In genomic region chr18:55778731-55779460, GRCh38 we compare ENCODE assay signal across 8 cellular contexts.
DNase-seq lines count a peak whose midpoint lies in the region; ATAC-seq, FAIRE-seq and TF ChIP-seq lines count a peak whose summit lies in the region.

No MANE protein-coding gene starts in this region.

- intact Hi-C loops in GM12878 (cut with micrococcal nuclease; ENCODE audit: unreplicated experiment), result no loop called here

- CTCF ChIA-PET in GM12878 (lab: Yijun Ruan, JAX), result interaction anchor here (0.6 kb wide), 1 partner anchor 183 kb away, joined by 4 read pairs; no protein-coding TSS in a partner anchor

- SMC1A ChIA-PET in GM12878 (lab: Charles Lee; ENCODE audit: uncharacterized antibody, unreplicated experiment), result interaction anchor here (0.7 to 1.3 kb wide), 2 partner anchors 10 to 548 kb away, joined by 3 read pairs; no protein-coding TSS in a partner anchor

- H3K4me3 ChIP-seq in GM12878 (no peak overlapping the region), thymus (ENCODE audit: low read length) (peak overlapping the region; percentile 49)

- H3K27ac ChIP-seq in GM12878 (ENCODE audit: control insufficient read depth, insufficient read depth), result no peak overlapping the region
- peak overlapping the region; percentile 42 for H3K27ac ChIP-seq in thymus (ENCODE audit: low read depth)

- H2AFZ ChIP-seq in GM12878 (ENCODE audit: control insufficient read depth, low read depth, low read length), result no peak overlapping the region

- H3K36me3 ChIP-seq in GM12878 (ENCODE audit: control insufficient read depth in 2 of 2, insufficient read depth in 2 of 2, low read length in 1 of 2) (no peaks in the 10 kb centered on the region), thymus (ENCODE audit: control insufficient read depth, insufficient read depth) (no peaks in the 10 kb centered on the region)

- POLR2A ChIA-PET in GM12878 (lab: Charles Lee), result no interaction called here

- WGBS in GM12878 (ENCODE audit: insufficient coverage, insufficient replicate concordance, low lambda C conversion rate, missing lambda C conversion rate), result 2% methylated on average over 10 of the region's 10 CpGs
- WGBS in thymus, result 4% methylated on average over 10 of the region's 10 CpGs

- TF ChIP-seq RAD21 in GM12878 (IDR thresholded peaks at IDR 0.05; ENCODE audit: insufficient read depth, low read depth, low read length), result no peak

- no peak for TF ChIP-seq CTCF in GM12878 (IDR thresholded peaks at IDR 0.05 in 2 of 3, conservative IDR thresholded peaks at IDR 0.05 in 1 of 3; ENCODE audit: control insufficient read depth in 2 of 3, extremely low read depth in 1 of 3, insufficient read depth in 1 of 3, low read depth in 3 of 3, low read length in 3 of 3)

- H3K4me2 ChIP-seq in GM12878 (ENCODE audit: control insufficient read depth, insufficient read depth), result peak overlapping the region; percentile 41

- peaks cover 0 to 23% of the 10 kb centered on the region in 2 experiments; a peak in 3 of 4 replicates for H3K27me3 ChIP-seq in GM12878 (replicated peaks in 1 of 2; ENCODE audit: control insufficient read depth in 2 of 2, insufficient read depth in 2 of 2, low read length in 1 of 2)
- H3K27me3 ChIP-seq in thymus (ENCODE audit: control insufficient read depth, insufficient read depth), result peaks cover 13% of the 10 kb centered on the region

- BruUV-seq in GM12878 (replicated peaks; lab: Mats Ljungman, UMichigan), result no TSS peak

- ATAC-seq in GM18870 (IDR thresholded peaks at IDR 0.05; ENCODE audit: unreplicated experiment) (peak; percentile 54), GM12878 (no peak; the same call in 1 of the 3 replicates), left lobe of liver (peak; percentile 32), HG03039 (IDR thresholded peaks at IDR 0.05; ENCODE audit: unreplicated experiment) (no peak)

- in situ Hi-C loops in GM12878 (cut with MboI), result no loop called here

- peak; percentile 44 for DNase-seq in NCI-H1105 treated with DMSO at 0.1 percent for 48 hours (lab: John Stamatoyannopoulos, UW)
- DNase-seq in GM12878 (ENCODE audit: low read depth, low spot score), result no peak
- no peak for DNase-seq in left lobe of liver (ENCODE audit: low spot score)
- no peak for DNase-seq in urothelium cell line (ENCODE audit: low spot score)
- no peak for DNase-seq in cerebellar nuclear complex (lab: John Stamatoyannopoulos, UW)

- no peaks in the 10 kb centered on the region for H3K79me2 ChIP-seq in GM12878 (ENCODE audit: control insufficient read depth, insufficient read depth, low read length)

- TF ChIP-seq EP300 in GM12878 (IDR thresholded peaks at IDR 0.05; ENCODE audit: borderline replicate concordance in 1 of 2, control insufficient read depth in 1 of 2, low read depth in 2 of 2, low read length in 2 of 2), result no peak

- H3K9ac ChIP-seq in GM12878 (ENCODE audit: control insufficient read depth, insufficient read depth, low read length), result no peak overlapping the region

- RAD21 ChIA-PET in GM12878 (lab: Charles Lee; ENCODE audit: unreplicated experiment), result interaction anchor here (0.5 kb wide), 1 partner anchor 97 kb away, joined by 4 read pairs; no protein-coding TSS in a partner anchor

- TF ChIP-seq POLR2A in GM12878 (IDR thresholded peaks at IDR 0.05; ENCODE audit: low read depth, low read length), result no peak

- no peaks in the 10 kb centered on the region for H4K20me1 ChIP-seq in GM12878 (ENCODE audit: control insufficient read depth, insufficient read depth)

- H3K4me1 ChIP-seq in GM12878 (ENCODE audit: control insufficient read depth, insufficient read depth, low read length), result no peaks in the 10 kb centered on the region
- H3K4me1 ChIP-seq in thymus (ENCODE audit: control insufficient read depth, insufficient read depth, low read length), result peaks cover 11% of the 10 kb centered on the region

- FAIRE-seq in GM12878 (lab: Jason Lieb, UNC), result no peak
- FAIRE-seq in urothelium cell line (lab: Jason Lieb, UNC), result no peak

- H3K9me3 ChIP-seq in GM12878 (replicated peaks; ENCODE audit: control insufficient read depth, insufficient read depth, low read length) (no peaks in the 10 kb centered on the region), thymus (ENCODE audit: control insufficient read depth) (no peaks in the 10 kb centered on the region)

TF ChIP-seq in GM12878, 131 proteins besides CTCF, POLR2A, EP300 and RAD21:
- TF ChIP-seq POU2F2 (IDR thresholded peaks at IDR 0.05; ENCODE audit: borderline replicate concordance, low read depth, low read length), result peak; percentile 77; the same call in 2 of the 3 replicates
- no peak for TF ChIP-seq TAF1 (IDR thresholded peaks at IDR 0.05; ENCODE audit: borderline replicate concordance, low read depth, low read length)
- TF ChIP-seq, protein P1, sequence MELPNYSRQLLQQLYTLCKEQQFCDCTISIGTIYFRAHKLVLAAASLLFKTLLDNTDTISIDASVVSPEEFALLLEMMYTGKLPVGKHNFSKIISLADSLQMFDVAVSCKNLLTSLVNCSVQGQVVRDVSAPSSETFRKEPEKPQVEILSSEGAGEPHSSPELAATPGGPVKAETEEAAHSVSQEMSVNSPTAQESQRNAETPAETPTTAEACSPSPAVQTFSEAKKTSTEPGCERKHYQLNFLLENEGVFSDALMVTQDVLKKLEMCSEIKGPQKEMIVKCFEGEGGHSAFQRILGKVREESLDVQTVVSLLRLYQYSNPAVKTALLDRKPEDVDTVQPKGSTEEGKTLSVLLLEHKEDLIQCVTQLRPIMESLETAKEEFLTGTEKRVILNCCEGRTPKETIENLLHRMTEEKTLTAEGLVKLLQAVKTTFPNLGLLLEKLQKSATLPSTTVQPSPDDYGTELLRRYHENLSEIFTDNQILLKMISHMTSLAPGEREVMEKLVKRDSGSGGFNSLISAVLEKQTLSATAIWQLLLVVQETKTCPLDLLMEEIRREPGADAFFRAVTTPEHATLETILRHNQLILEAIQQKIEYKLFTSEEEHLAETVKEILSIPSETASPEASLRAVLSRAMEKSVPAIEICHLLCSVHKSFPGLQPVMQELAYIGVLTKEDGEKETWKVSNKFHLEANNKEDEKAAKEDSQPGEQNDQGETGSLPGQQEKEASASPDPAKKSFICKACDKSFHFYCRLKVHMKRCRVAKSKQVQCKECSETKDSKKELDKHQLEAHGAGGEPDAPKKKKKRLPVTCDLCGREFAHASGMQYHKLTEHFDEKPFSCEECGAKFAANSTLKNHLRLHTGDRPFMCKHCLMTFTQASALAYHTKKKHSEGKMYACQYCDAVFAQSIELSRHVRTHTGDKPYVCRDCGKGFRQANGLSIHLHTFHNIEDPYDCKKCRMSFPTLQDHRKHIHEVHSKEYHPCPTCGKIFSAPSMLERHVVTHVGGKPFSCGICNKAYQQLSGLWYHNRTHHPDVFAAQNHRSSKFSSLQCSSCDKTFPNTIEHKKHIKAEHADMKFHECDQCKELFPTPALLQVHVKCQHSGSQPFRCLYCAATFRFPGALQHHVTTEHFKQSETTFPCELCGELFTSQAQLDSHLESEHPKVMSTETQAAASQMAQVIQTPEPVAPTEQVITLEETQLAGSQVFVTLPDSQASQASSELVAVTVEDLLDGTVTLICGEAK (IDR thresholded peaks at IDR 0.05; ENCODE audit: borderline replicate concordance), result no peak
- TF ChIP-seq KDM1A (IDR thresholded peaks at IDR 0.05; ENCODE audit: borderline replicate concordance), result no peak
- TF ChIP-seq SMAD5 (IDR thresholded peaks at IDR 0.05; ENCODE audit: low read depth), result no peak
- TF ChIP-seq SPI1 (IDR thresholded peaks at IDR 0.05; ENCODE audit: borderline replicate concordance, insufficient read depth, low read depth, low read length), result no peak
- TF ChIP-seq RUNX3 (IDR thresholded peaks at IDR 0.05; ENCODE audit: low read length), result peak; percentile 40; the same call in 1 of the 2 replicates
- peak in 1 of 2 experiments; percentile 22; a peak in 1 of 4 replicates for TF ChIP-seq BHLHE40 (IDR thresholded peaks at IDR 0.05; ENCODE audit: borderline replicate concordance in 1 of 2, low read depth in 2 of 2, low read length in 1 of 2)
- TF ChIP-seq IRF3 (IDR thresholded peaks at IDR 0.05), result no peak
- no peak for TF ChIP-seq HSF1 (IDR thresholded peaks at IDR 0.05; ENCODE audit: low read depth, low read length)

Comparison
In these comparisons a context has a peak if more than half of its experiments do, and no peak if none do; other contexts are left out.
1. ATAC-seq: peak in GM18870 (single experiment) and left lobe of liver (single experiment); none in GM12878 (single experiment) and HG03039 (single experiment).